In genomic region chr15:67370206-67370954, GRCh38 we compare ENCODE assay signal across 2 cellular contexts.
TF ChIP-seq lines count a peak whose summit lies in the region.

No MANE protein-coding gene starts in this region.

TF ChIP-seq in K562, 482 proteins besides CTCF, POLR2A, EP300 and RAD21 (continued from another document and continues in another):
- TF ChIP-seq USF1 (CRISPR knock-in tag; IDR thresholded peaks at IDR 0.05), result peak; percentile 56
- TF ChIP-seq AFF4 (CRISPR knock-in tag; IDR thresholded peaks at IDR 0.05), result no peak
- no peak for TF ChIP-seq SETDB1 (IDR thresholded peaks at IDR 0.05; ENCODE audit: low read length)
- no peak for TF ChIP-seq PREB (CRISPR knock-in tag; IDR thresholded peaks at IDR 0.05)
- TF ChIP-seq DEAF1 (CRISPR knock-in tag; IDR thresholded peaks at IDR 0.05), result no peak
- TF ChIP-seq ZNF444 (CRISPR knock-in tag; IDR thresholded peaks at IDR 0.05), result no peak
- no peak for TF ChIP-seq RNF2 (IDR thresholded peaks at IDR 0.05)
- TF ChIP-seq ZBTB8A (IDR thresholded peaks at IDR 0.05; ENCODE audit: partially characterized antibody), result no peak
- TF ChIP-seq ETV5 (CRISPR knock-in tag; IDR thresholded peaks at IDR 0.05; ENCODE audit: low read depth), result no peak
- TF ChIP-seq VEZF1 (CRISPR knock-in tag; IDR thresholded peaks at IDR 0.05), result no peak
- TF ChIP-seq MIER1 (IDR thresholded peaks at IDR 0.05; ENCODE audit: low read depth), result no peak
- no peak for TF ChIP-seq PPARD (CRISPR knock-in tag; IDR thresholded peaks at IDR 0.05)
- no peak for TF ChIP-seq TARDBP (IDR thresholded peaks at IDR 0.05)
- peak; percentile 71 for TF ChIP-seq PKNOX1 (IDR thresholded peaks at IDR 0.05)
- TF ChIP-seq ZNF274 (IDR thresholded peaks at IDR 0.05; ENCODE audit: borderline replicate concordance, low read depth, low read length), result no peak
- no peak for TF ChIP-seq IRF2 (CRISPR knock-in tag; IDR thresholded peaks at IDR 0.05)
- TF ChIP-seq KHSRP (IDR thresholded peaks at IDR 0.05), result no peak
- TF ChIP-seq HDAC3 (IDR thresholded peaks at IDR 0.05; ENCODE audit: borderline replicate concordance, partially characterized antibody), result peak; percentile 57
- TF ChIP-seq ATF1 (CRISPR knock-in tag; IDR thresholded peaks at IDR 0.05), result no peak
- no peak for TF ChIP-seq ATF1 (tag; IDR thresholded peaks at IDR 0.05)
- TF ChIP-seq LEF1 (IDR thresholded peaks at IDR 0.05), result no peak

TF ChIP-seq in HepG2, 621 proteins besides CTCF, POLR2A, EP300 and RAD21 (continued from another document):
- TF ChIP-seq MNT (IDR thresholded peaks at IDR 0.05), result 0 out of 2 replicates have a peak, but pooled peaks have one; percentile 16
- no peak for TF ChIP-seq IRX3 (CRISPR knock-in tag; IDR thresholded peaks at IDR 0.05; ENCODE audit: borderline replicate concordance, low read depth)
- no peak for TF ChIP-seq FIP1L1 (IDR thresholded peaks at IDR 0.05; ENCODE audit: borderline replicate concordance, insufficient read depth, low read depth, low read length)
